In the genomic region with DNA sequence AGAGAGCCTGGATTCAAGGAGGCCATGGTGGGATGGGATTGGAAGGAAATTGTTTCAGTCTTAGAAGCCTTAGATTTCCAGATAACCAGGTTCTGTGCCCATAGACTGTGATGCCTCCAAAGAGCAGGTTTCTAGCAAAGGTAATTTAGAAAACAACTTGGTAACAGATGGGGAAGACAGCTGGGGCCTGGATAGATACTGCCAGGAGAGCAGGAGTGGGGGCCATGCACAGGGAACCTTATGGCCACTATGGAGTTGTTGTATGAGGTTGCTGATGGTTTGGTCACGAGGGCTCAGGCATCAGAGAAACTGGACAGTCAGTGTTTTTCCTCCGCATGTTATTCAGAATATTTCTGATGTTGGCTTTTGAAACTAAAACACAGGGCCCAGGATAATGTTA, we compare ENCODE assay signal across 30 cellular contexts.
A peak's percentile ranks its signal among the peaks of the same experiment; 100 is the strongest.
DNase-seq lines count a peak whose midpoint lies in the region; ATAC-seq and TF ChIP-seq lines count a peak whose summit lies in the region.
"Had no signal": no experiment of that assay in that cellular context is flagged by ENCODE, and none has a peak within 500 bp of the region (broad histone marks: within the 10 kb centered on the region; RNA-seq: fewer than 3 reads in every experiment).

No MANE protein-coding gene starts in this region.

- ATAC-seq in HG03469 (IDR thresholded peaks at IDR 0.05; ENCODE audit: unreplicated experiment): no peak
- ATAC-seq in left cardiac atrium: no peak
- ATAC-seq: body of pancreas; Right ventricle myocardium inferior; stimulated activated effector memory CD8-positive, alpha-beta T cell treated with anti-CD3 and anti-CD28 coated beads, Interleukin-12 subunit alpha, Interleukin-12 subunit beta, amount 100 ng/mL, for 72 hours; upper lobe of right lung had no signal

- H3K27me3 ChIP-seq in left ventricle myocardium inferior (ENCODE audit: low read depth) (no peaks in the 10 kb centered on the region), neural progenitor cell (no peaks in the 10 kb centered on the region), vagina (no peaks in the 10 kb centered on the region)
- H3K27me3 ChIP-seq: body of pancreas, upper lobe of right lung had no signal

- H3K4me3 Mint-ChIP-seq in neural progenitor cell: no peak overlapping the region
- H3K4me3 Mint-ChIP-seq: activated CD4-positive, alpha-beta memory T cell treated with anti-CD3 and anti-CD28 coated beads, Interleukin-2, amount 10 ng/mL, durations not matched to agents 7 days and 5 days; activated naive CD4-positive, alpha-beta T cell treated with anti-CD3 and anti-CD28 coated beads for 36 hours; activated T-helper 1 cell treated with anti-CD3 and anti-CD28 coated beads, Interleukin-12 subunit alpha, Interleukin-12 subunit beta, Interleukin-2, Interleukin-4 antibody, amounts not matched to agents 30 ng/mL and 10 ng/mL and 1 ng/mL, durations not matched to agents 14 hours and 24 hours and 36 hours; memory B cell; stimulated activated effector memory CD8-positive, alpha-beta T cell treated with anti-CD3 and anti-CD28 coated beads, Interleukin-12 subunit alpha, Interleukin-12 subunit beta, amount 100 ng/mL, for 72 hours had no signal

- TF ChIP-seq POLR2A in vagina (IDR thresholded peaks at IDR 0.05): no peak

- peaks cover 5% of the 10 kb centered on the region for H3F3A ChIP-seq in neural progenitor cell (ENCODE audit: low read depth)

- peak overlapping the region; percentile 4 for H3K4me2 ChIP-seq in neural progenitor cell
- H3K4me2 ChIP-seq: PC-9 had no signal

- no peak overlapping the region for H2AFZ ChIP-seq in neural progenitor cell (replicated peaks)
- H2AFZ ChIP-seq: PC-9 had no signal

- TF ChIP-seq CTCF in left ventricle myocardium inferior (IDR thresholded peaks at IDR 0.05; ENCODE audit: borderline replicate concordance) (no peak), neural progenitor cell (IDR thresholded peaks at IDR 0.05) (no peak), vagina (IDR thresholded peaks at IDR 0.05) (no peak)

- H3K27me3 Mint-ChIP-seq in neural progenitor cell (ENCODE audit: insufficient read depth, low read depth): peaks cover 8% of the 10 kb centered on the region
- H3K27me3 Mint-ChIP-seq: activated CD4-positive, alpha-beta memory T cell treated with anti-CD3 and anti-CD28 coated beads, Interleukin-2, amount 10 ng/mL, durations not matched to agents 7 days and 5 days; memory B cell had no signal

- intact Hi-C loops in left ventricle myocardium inferior (cut with micrococcal nuclease): no loop called here
- intact Hi-C loops in cardiac septum (cut with DNase I): no loop called here
- intact Hi-C loops in vagina (cut with DNase I): no loop called here
- intact Hi-C loops in left cardiac atrium (cut with DNase I): no loop called here

- H3K36me3 ChIP-seq in left ventricle myocardium inferior: no peaks in the 10 kb centered on the region
- H3K36me3 ChIP-seq in neural progenitor cell: no peaks in the 10 kb centered on the region
- no peaks in the 10 kb centered on the region for H3K36me3 ChIP-seq in vagina
- H3K36me3 ChIP-seq: HAP-1, upper lobe of right lung had no signal

- H3K9me3 ChIP-seq in left ventricle myocardium inferior (replicated peaks) (no peaks in the 10 kb centered on the region), neural progenitor cell (ENCODE audit: low read depth) (no peaks in the 10 kb centered on the region), vagina (no peaks in the 10 kb centered on the region)
- H3K9me3 ChIP-seq: body of pancreas, HAP-1, upper lobe of right lung had no signal

- DNase-seq in left ventricle myocardium inferior: no peak
- no peak for DNase-seq in cardiac septum (ENCODE audit: low spot score)
- DNase-seq in cerebellum (ENCODE audit: low spot score): peak; percentile 75
- DNase-seq in neural progenitor cell (ENCODE audit: low spot score): no peak
- DNase-seq in vagina (ENCODE audit: extremely low spot score in 2 of 2): no peak
- DNase-seq in LoVo (ENCODE audit: low spot score): no peak
- no peak for DNase-seq in left cardiac atrium
- DNase-seq: activated CD4-positive, alpha-beta memory T cell treated with anti-CD3 and anti-CD28 coated beads, Interleukin-2, amount 10 ng/mL, durations not matched to agents 7 days and 5 days; activated CD8-positive, alpha-beta memory T cell treated with anti-CD3 and anti-CD28 coated beads, Interleukin-2, amount 50 U/mL, for 4 hours; activated naive CD4-positive, alpha-beta T cell treated with anti-CD3 and anti-CD28 coated beads for 36 hours; body of pancreas; COR-L47; DMS79; GDM1; hypothalamus; Kasumi-1; NCI-H1436; NCI-H526; nucleus accumbens; PC-9; T-helper 2 cell; upper lobe of right lung had no signal

- no peaks in the 10 kb centered on the region for H4K20me1 ChIP-seq in neural progenitor cell (ENCODE audit: low read depth)

- no peak overlapping the region for H3K9ac ChIP-seq in neural progenitor cell

- H3K27ac ChIP-seq in left ventricle myocardium inferior (replicated peaks): peak overlapping the region; percentile 12
- H3K27ac ChIP-seq in neural progenitor cell: no peak overlapping the region
- H3K27ac ChIP-seq in vagina: peak overlapping the region; percentile 78
- H3K27ac ChIP-seq: 22Rv1, body of pancreas, C4-2B, PC-9, upper lobe of right lung had no signal

- peaks cover 3% of the 10 kb centered on the region for H3K36me3 Mint-ChIP-seq in neural progenitor cell
- H3K36me3 Mint-ChIP-seq: memory B cell; stimulated activated effector memory CD8-positive, alpha-beta T cell treated with anti-CD3 and anti-CD28 coated beads, Interleukin-12 subunit alpha, Interleukin-12 subunit beta, amount 100 ng/mL, for 72 hours had no signal

- H3K4me1 ChIP-seq in left ventricle myocardium inferior (peaks cover 46% of the 10 kb centered on the region), neural progenitor cell (peaks cover 12% of the 10 kb centered on the region), vagina (peaks cover 28% of the 10 kb centered on the region)

- peaks cover 5% of the 10 kb centered on the region for H3K9me3 Mint-ChIP-seq in neural progenitor cell
- H3K9me3 Mint-ChIP-seq: activated CD4-positive, alpha-beta memory T cell treated with anti-CD3 and anti-CD28 coated beads, Interleukin-2, amount 10 ng/mL, durations not matched to agents 7 days and 5 days; activated naive CD4-positive, alpha-beta T cell treated with anti-CD3 and anti-CD28 coated beads for 36 hours; activated T-helper 1 cell treated with anti-CD3 and anti-CD28 coated beads, Interleukin-12 subunit alpha, Interleukin-12 subunit beta, Interleukin-2, Interleukin-4 antibody, amounts not matched to agents 30 ng/mL and 10 ng/mL and 1 ng/mL, durations not matched to agents 14 hours and 24 hours and 36 hours; memory B cell had no signal

- no peak overlapping the region for H3K4me3 ChIP-seq in left ventricle myocardium inferior
- no peak overlapping the region for H3K4me3 ChIP-seq in neural progenitor cell
- H3K4me3 ChIP-seq in vagina: no peak overlapping the region
- H3K4me3 ChIP-seq: body of pancreas, HAP-1, PC-9, upper lobe of right lung had no signal

- H3K79me2 ChIP-seq in neural progenitor cell (ENCODE audit: low read depth): no peaks in the 10 kb centered on the region

- H3K4me1 Mint-ChIP-seq in neural progenitor cell: peaks cover 43% of the 10 kb centered on the region
- H3K4me1 Mint-ChIP-seq: activated CD4-positive, alpha-beta memory T cell treated with anti-CD3 and anti-CD28 coated beads, Interleukin-2, amount 10 ng/mL, durations not matched to agents 7 days and 5 days; memory B cell; stimulated activated effector memory CD8-positive, alpha-beta T cell treated with anti-CD3 and anti-CD28 coated beads, Interleukin-12 subunit alpha, Interleukin-12 subunit beta, amount 100 ng/mL, for 72 hours had no signal

- peak overlapping the region; percentile 80 for H3K27ac Mint-ChIP-seq in neural progenitor cell
- H3K27ac Mint-ChIP-seq: activated CD4-positive, alpha-beta memory T cell treated with anti-CD3 and anti-CD28 coated beads, Interleukin-2, amount 10 ng/mL, durations not matched to agents 7 days and 5 days; activated naive CD4-positive, alpha-beta T cell treated with anti-CD3 and anti-CD28 coated beads for 36 hours; activated T-helper 1 cell treated with anti-CD3 and anti-CD28 coated beads, Interleukin-12 subunit alpha, Interleukin-12 subunit beta, Interleukin-2, Interleukin-4 antibody, amounts not matched to agents 30 ng/mL and 10 ng/mL and 1 ng/mL, durations not matched to agents 14 hours and 24 hours and 36 hours; memory B cell; stimulated activated effector memory CD8-positive, alpha-beta T cell treated with anti-CD3 and anti-CD28 coated beads, Interleukin-12 subunit alpha, Interleukin-12 subunit beta, amount 100 ng/mL, for 72 hours had no signal
